ENCODE assay signal across 26 cellular contexts in genomic region chr5:174736777-174737176, GRCh38. TPM values are rescaled to one million over a fixed set of nuclear protein-coding genes. Genes with fewer than 3 reads are reported as not detected.
"Had no signal": no experiment of that assay in that cellular context is flagged by ENCODE, and none has a peak within 500 bp of the region (broad histone marks: within the 10 kb centered on the region; RNA-seq: fewer than 3 reads in every experiment).

No MANE protein-coding gene starts in this region.

- ATAC-seq: naive thymus-derived CD4-positive, alpha-beta T cell had no signal

- H3K4me3 Mint-ChIP-seq: activated CD4-positive, alpha-beta memory T cell treated with anti-CD3 and anti-CD28 coated beads, Interleukin-2, amount 10 ng/mL, durations not matched to agents 7 days and 5 days; activated CD4-positive, alpha-beta T cell treated with anti-CD3 and anti-CD28 coated beads, Interleukin-2, amount 10 ng/mL, durations not matched to agents 7 days and 5 days; activated T-cell treated with anti-CD3 and anti-CD28 coated beads, Interleukin-2, amount 50 U/mL, for 24 hours; naive thymus-derived CD4-positive, alpha-beta T cell; stimulated activated naive CD8-positive, alpha-beta T cell treated with anti-CD3 and anti-CD28 coated beads, Interleukin-15, Interleukin-2, amounts not matched to agents 100 ng/mL and 50 ng/mL, for 24 hours had no signal

- H3K36me3 ChIP-seq: breast epithelium, left ventricle myocardium inferior, right atrium auricular region, thoracic aorta, upper lobe of left lung, vagina had no signal

- H3K4me1 ChIP-seq: breast epithelium had no signal

- H3K9me3 Mint-ChIP-seq: neural crest cell; stimulated activated naive CD8-positive, alpha-beta T cell treated with anti-CD3 and anti-CD28 coated beads, Interleukin-15, Interleukin-2, amounts not matched to agents 100 ng/mL and 50 ng/mL, for 24 hours had no signal

- H3K27ac Mint-ChIP-seq: activated CD4-positive, alpha-beta memory T cell treated with anti-CD3 and anti-CD28 coated beads, Interleukin-2, amount 10 ng/mL, durations not matched to agents 7 days and 5 days; activated CD4-positive, alpha-beta T cell treated with anti-CD3 and anti-CD28 coated beads, Interleukin-2, amount 10 ng/mL, durations not matched to agents 7 days and 5 days; activated T-cell treated with anti-CD3 and anti-CD28 coated beads, Interleukin-2, amount 50 U/mL, for 24 hours; endodermal cell; naive thymus-derived CD4-positive, alpha-beta T cell; stimulated activated naive CD8-positive, alpha-beta T cell treated with anti-CD3 and anti-CD28 coated beads, Interleukin-15, Interleukin-2, amounts not matched to agents 100 ng/mL and 50 ng/mL, for 24 hours; WTC11 had no signal

- H3K27ac ChIP-seq: breast epithelium, left ventricle myocardium inferior, parathyroid adenoma, right atrium auricular region, thoracic aorta, upper lobe of left lung, vagina had no signal

- DNase-seq: activated CD4-positive, alpha-beta memory T cell treated with anti-CD3 and anti-CD28 coated beads, Interleukin-2, amount 10 ng/mL, durations not matched to agents 7 days and 5 days; activated CD4-positive, alpha-beta T cell treated with anti-CD3 and anti-CD28 coated beads for 1 hour; activated CD4-positive, alpha-beta T cell treated with anti-CD3 and anti-CD28 coated beads, Interleukin-2, amount 10 ng/mL, durations not matched to agents 7 days and 5 days; activated CD8-positive, alpha-beta memory T cell treated with anti-CD3 and anti-CD28 coated beads, Interleukin-2, amount 50 U/mL, for 48 hours; activated gamma-delta T cell; activated naive CD4-positive, alpha-beta T cell treated with anti-CD3 and anti-CD28 coated beads, Interleukin-2, amount 50 U/mL, for 16 hours; activated T-cell treated with anti-CD3 and anti-CD28 coated beads, Interleukin-2, amount 50 U/mL, for 24 hours; amniotic stem cell; central memory CD4-positive, alpha-beta T cell; head of caudate nucleus; left ventricle myocardium inferior; naive thymus-derived CD4-positive, alpha-beta T cell; occipital lobe; stimulated activated CD4-positive, alpha-beta T cell treated with anti-CD3 and anti-CD28 coated beads, Interleukin-2, amount 100 ng/mL, for 48 hours; T-helper 2 cell; upper lobe of left lung had no signal

- H3K36me3 Mint-ChIP-seq: WTC11 had no signal

- H3K9ac ChIP-seq: parathyroid adenoma had no signal

- H3K9me3 ChIP-seq: breast epithelium, left ventricle myocardium inferior, right atrium auricular region, thoracic aorta, upper lobe of left lung, vagina had no signal

- H3K4me3 ChIP-seq: left ventricle myocardium inferior, lung, right atrium auricular region, thoracic aorta, upper lobe of left lung, vagina had no signal

RNA-seq across cellular contexts. Expression of gene MSX2, which starts 12.4 kb away (rescaled TPM):
- total RNA-seq: activated CD4-positive, alpha-beta memory T cell treated with anti-CD3 and anti-CD28 coated beads, Interleukin-2, amount 10 ng/mL, durations not matched to agents 7 days and 5 days; naive thymus-derived CD4-positive, alpha-beta T cell; occipital lobe had no signal
- polyA plus RNA-seq: naive thymus-derived CD4-positive, alpha-beta T cell had no signal
